17 cellular contexts compared by ENCODE assay signal in the genomic region with DNA sequence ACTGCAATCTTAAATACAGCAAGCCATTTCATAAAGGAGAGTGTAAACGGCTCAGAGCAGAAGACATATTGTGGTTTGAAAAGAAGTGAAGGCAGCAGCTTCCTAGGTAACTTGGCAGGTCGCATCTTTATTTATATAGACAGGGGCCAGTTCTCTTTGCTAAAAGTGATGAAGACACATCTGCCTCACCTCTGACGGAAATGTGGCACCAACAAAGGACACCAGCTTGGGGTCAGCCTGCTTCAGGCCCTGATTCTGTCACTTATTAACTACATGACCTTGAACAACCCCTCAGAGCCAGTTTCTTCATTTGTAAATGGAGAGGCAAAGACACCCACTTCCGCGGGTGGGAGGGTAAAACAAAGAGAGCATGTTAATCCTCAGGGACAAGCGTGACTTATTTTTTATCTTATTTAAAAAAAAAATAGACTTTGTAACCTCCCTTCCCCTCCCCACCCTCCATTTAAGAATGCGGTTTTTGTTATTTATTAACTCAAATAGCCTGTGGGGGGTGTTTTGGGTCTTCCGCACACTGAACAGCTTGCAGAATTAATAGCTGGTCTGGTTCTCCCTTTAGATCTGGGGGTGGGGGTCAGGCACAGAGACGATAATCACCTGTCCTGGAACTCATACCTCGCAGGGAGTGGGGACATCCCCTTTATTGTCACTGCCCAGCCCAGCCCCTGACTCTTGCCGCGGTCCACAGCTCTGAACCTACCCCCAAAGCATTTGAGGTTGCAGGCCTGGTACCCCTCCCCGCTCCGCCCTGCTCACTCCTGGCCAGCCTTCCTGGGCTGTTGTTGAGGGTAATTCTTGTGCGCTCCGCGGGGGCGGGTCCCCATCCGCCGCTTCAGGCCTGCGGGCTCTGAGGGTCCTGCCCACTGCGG.
DNase-seq lines count a peak whose midpoint lies in the region; ATAC-seq, FAIRE-seq and TF ChIP-seq lines count a peak whose summit lies in the region.
"Had no signal": no experiment of that assay in that cellular context is flagged by ENCODE, and none has a peak within 500 bp of the region (broad histone marks: within the 10 kb centered on the region; RNA-seq: fewer than 3 reads in every experiment).

No MANE protein-coding gene starts in this region.

- POLR2A ChIA-PET in IMR-90 (lab: Charles Lee; ENCODE audit: unreplicated experiment): no interaction called here

- H3K23ac ChIP-seq in IMR-90 (ENCODE audit: low read depth, low read length): no peak overlapping the region

- no peak overlapping the region for H2BK20ac ChIP-seq in IMR-90 (ENCODE audit: low read depth, low read length)

- no peak overlapping the region for H3K27ac ChIP-seq in IMR-90 (ENCODE audit: insufficient read depth, low read length)
- H3K27ac ChIP-seq: parathyroid adenoma, uterus had no signal

- H3K4me1 Mint-ChIP-seq in nephron: peaks cover 42% of the 10 kb centered on the region

- H3K27ac Mint-ChIP-seq in nephron: peak overlapping the region; percentile 36 to 67 (median 42)

- CTCF ChIA-PET in IMR-90 (lab: Yijun Ruan, JAX): no interaction called here

- no peaks in the 10 kb centered on the region for H3K9me3 ChIP-seq in IMR-90 (ENCODE audit: control insufficient read depth, insufficient read depth, low read length)
- H3K9me3 ChIP-seq in iPS-15b (ENCODE audit: control insufficient read depth, insufficient read depth, low read length): no peaks in the 10 kb centered on the region
- H3K9me3 ChIP-seq: gastroesophageal sphincter, uterus had no signal

- no peak overlapping the region; the same call in 1 of the 2 replicates for H2AK5ac ChIP-seq in IMR-90 (ENCODE audit: low read depth, low read length)

- H3K4me2 ChIP-seq in IMR-90 (ENCODE audit: low read depth, low read length): no peak overlapping the region

- H3K79me1 ChIP-seq in IMR-90 (ENCODE audit: low read depth in 1 of 2, low read length in 2 of 2): no peaks in the 10 kb centered on the region

- 0 out of 2 replicates have a peak, but pooled peaks cover 5% of the 10 kb centered on the region for H3K9me1 ChIP-seq in IMR-90 (ENCODE audit: insufficient read depth, low read length)

- in situ Hi-C loops in IMR-90 (cut with MboI; ENCODE audit: low sequenced_read_pairs): no loop called here
- in situ Hi-C loops in GM13977 (cut with MboI; ENCODE audit: low pct_unique_long_range_greater_than_20kb, low sequenced_read_pairs, unreplicated experiment): no loop called here

- H3K36me3 Mint-ChIP-seq in nephron (ENCODE audit: low read depth): no peaks in the 10 kb centered on the region

- H3K56ac ChIP-seq in IMR-90 (ENCODE audit: extremely low read depth, insufficient read depth, low read length): no peak overlapping the region

- H4K8ac ChIP-seq in IMR-90 (ENCODE audit: low read depth in 2 of 2, low read length in 2 of 2): no peak overlapping the region

- TF ChIP-seq CTCF in IMR-90 (conservative IDR thresholded peaks at IDR 0.05; ENCODE audit: low read depth, low read length) (no peak), nephron (IDR thresholded peaks at IDR 0.05; ENCODE audit: unreplicated experiment in 3 of 3) (no peak), GM13977 (IDR thresholded peaks at IDR 0.05; ENCODE audit: extremely low read depth, insufficient read depth, missing control alignments) (no peak)

- peaks cover 5% of the 10 kb centered on the region for H3K4me1 ChIP-seq in IMR-90 (ENCODE audit: control insufficient read depth, insufficient read depth, low read length)
- H3K4me1 ChIP-seq in iPS-15b (ENCODE audit: control insufficient read depth, insufficient read depth, low read length): no peaks in the 10 kb centered on the region
- H3K4me1 ChIP-seq: parathyroid adenoma, uterus had no signal

- H3K18ac ChIP-seq in IMR-90 (ENCODE audit: low read depth, low read length): no peak overlapping the region

- BruUV-seq in IMR-90 (replicated peaks; lab: Mats Ljungman, UMichigan): no TSS peak

- TF ChIP-seq POLR2A in IMR-90 (IDR thresholded peaks at IDR 0.05; ENCODE audit: low read depth, low read length) (no peak), H54 (IDR thresholded peaks at IDR 0.05; ENCODE audit: low read depth, low read length) (no peak)

- DNase-seq in COLO829 (ENCODE audit: low spot score) (peak; percentile 73), IMR-90 (no peak), GM13977 (ENCODE audit: low spot score) (no peak), H54 (ENCODE audit: insufficient read length, low spot score) (no peak), NCI-H1930 (lab: John Stamatoyannopoulos, UW) (no peak), T-helper 9 cell (no peak)
- DNase-seq: activated CD4-positive, alpha-beta T cell treated with anti-CD3 and anti-CD28 coated beads, Interleukin-2, amount 50 U/mL, for 1 hour; effector CD4-positive, alpha-beta T cell; GOT3; NCI-H345 had no signal

- H2BK15ac ChIP-seq in IMR-90 (ENCODE audit: low read depth, low read length): no peak overlapping the region

- H3K9me3 Mint-ChIP-seq in nephron: no peaks in the 10 kb centered on the region

- TF ChIP-seq RAD21 in IMR-90 (IDR thresholded peaks at IDR 0.05; ENCODE audit: low read length): no peak

- 100% methylated on average over 1 of the region's 22 CpGs; no CpG with 5 or more reads in 1 of the 2 experiments for WGBS in IMR-90 (ENCODE audit: extremely low coverage in 2 of 2, insufficient read length in 1 of 2), 2 experiments

- no peak overlapping the region for H2BK5ac ChIP-seq in IMR-90 (ENCODE audit: low read depth, low read length, poor library complexity, severe bottlenecking)

- no peak for FAIRE-seq in H54 (lab: Jason Lieb, UNC)

- H3K4me3 ChIP-seq in IMR-90 (ENCODE audit: insufficient read depth, low read depth, low read length) (no peak overlapping the region), iPS-15b (ENCODE audit: low read depth, low read length) (peak overlapping the region; percentile 65)
- H3K4me3 ChIP-seq: lung, uterus had no signal

- H3K4me3 Mint-ChIP-seq in nephron: peak overlapping the region in 2 of 3 experiments; percentile 74 to 78

- peak overlapping the region; percentile 35 for H2AK9ac ChIP-seq in IMR-90 (replicated peaks; ENCODE audit: low read depth, low read length, poor library complexity)

- no peaks in the 10 kb centered on the region for H3K27me3 ChIP-seq in IMR-90 (ENCODE audit: control insufficient read depth, insufficient read depth, low read length)
- peaks cover 24% of the 10 kb centered on the region for H3K27me3 ChIP-seq in iPS-15b (ENCODE audit: control insufficient read depth, insufficient read depth, low read length)
- H3K27me3 ChIP-seq: gastroesophageal sphincter, uterus had no signal

- H4K91ac ChIP-seq in IMR-90 (ENCODE audit: insufficient read depth, low read depth, low read length): no peak overlapping the region

- dilution Hi-C loops in IMR-90 (cut with HindIII; ENCODE audit: low sequenced_read_pairs, unreplicated experiment): no loop called here

- ATAC-seq in IMR-90 (ENCODE audit: low read depth): no peak
- ATAC-seq: PC-3 had no signal

- no peaks in the 10 kb centered on the region for H4K20me1 ChIP-seq in IMR-90 (ENCODE audit: insufficient read depth, low read length)

- H3K9ac ChIP-seq in IMR-90 (ENCODE audit: low read depth, low read length) (no peak overlapping the region), iPS-15b (ENCODE audit: low read depth, low read length) (no peak overlapping the region)
- H3K9ac ChIP-seq: parathyroid adenoma had no signal

- H3K27me3 Mint-ChIP-seq in nephron (ENCODE audit: low read depth): peaks cover 52% of the 10 kb centered on the region

- no peak overlapping the region for H2AFZ ChIP-seq in IMR-90 (replicated peaks; ENCODE audit: low read length, poor library complexity)

- intact Hi-C loops in IMR-90 (cut with micrococcal nuclease): no loop called here

- no peak overlapping the region for H2BK120ac ChIP-seq in IMR-90 (ENCODE audit: low read depth, low read length)

- H4K5ac ChIP-seq in IMR-90 (ENCODE audit: low read depth, low read length): no peak overlapping the region

- H3K36me3 ChIP-seq in IMR-90 (ENCODE audit: control insufficient read depth, insufficient read depth, low read length) (no peaks in the 10 kb centered on the region), iPS-15b (ENCODE audit: control insufficient read depth, insufficient read depth, low read length) (no peaks in the 10 kb centered on the region)
- H3K36me3 ChIP-seq: gastroesophageal sphincter, uterus had no signal

- H3K4ac ChIP-seq in IMR-90 (ENCODE audit: low read depth, low read length): no peak overlapping the region

- H3K14ac ChIP-seq in IMR-90 (replicated peaks; ENCODE audit: low read depth, low read length): no peak overlapping the region

TF ChIP-seq in IMR-90, 13 proteins besides CTCF, POLR2A, EP300 and RAD21:
- TF ChIP-seq MAFK (IDR thresholded peaks at IDR 0.05; ENCODE audit: low read depth, low read length) (no peak), SMC3 (IDR thresholded peaks at IDR 0.05; ENCODE audit: low read depth, low read length) (no peak), RFX5 (IDR thresholded peaks at IDR 0.05; ENCODE audit: low read depth, low read length) (no peak), BHLHE40 (IDR thresholded peaks at IDR 0.05; ENCODE audit: low read depth, low read length) (no peak), FOS (IDR thresholded peaks at IDR 0.05; ENCODE audit: low read depth, low read length) (no peak), RCOR1 (IDR thresholded peaks at IDR 0.05; ENCODE audit: insufficient replicate concordance, low read length) (no peak)
